35 cellular contexts compared by ENCODE assay signal in genomic region chr4:144968606-144969005, GRCh38.
"Had no signal": no experiment of that assay in that cellular context is flagged by ENCODE, and none has a peak within 500 bp of the region (broad histone marks: within the 10 kb centered on the region; RNA-seq: fewer than 3 reads in every experiment).

No MANE protein-coding gene starts in this region.

- H3K4me1 ChIP-seq: ascending aorta, esophagus squamous epithelium, gastroesophageal sphincter, heart right ventricle had no signal

- FAIRE-seq: colon, endometrium, endothelial cell of umbilical vein had no signal

- H3K4me1 Mint-ChIP-seq: activated B cell treated with CpG ODN at 0.5 μM for 24 hours, T-helper 17 cell had no signal

- H3K9me3 ChIP-seq: ascending aorta, esophagus squamous epithelium, gastroesophageal sphincter had no signal

- H3K36me3 ChIP-seq: ascending aorta, brain microvascular endothelial cell, esophagus squamous epithelium, gastroesophageal sphincter, heart right ventricle, WERI-Rb-1 had no signal

- ATAC-seq: activated CD4-positive, CD25-positive, alpha-beta regulatory T cell treated with anti-CD3 and anti-CD28 coated beads, Interleukin-2, amount 50 U/mL, for 24 hours; activated CD8-positive, alpha-beta T cell treated with anti-CD3 and anti-CD28 coated beads for 36 hours; activated naive CD4-positive, alpha-beta T cell treated with anti-CD3 and anti-CD28 coated beads, Interleukin-2, amount 50 U/mL, for 72 hours; effector memory CD8-positive, alpha-beta T cell; gastroesophageal sphincter; heart right ventricle; T-helper 17 cell had no signal

- H3K4me3 ChIP-seq: ascending aorta, esophagus squamous epithelium, gastroesophageal sphincter, heart right ventricle had no signal

- DNase-seq: activated B cell treated with CpG ODN at 0.5 μM for 24 hours; activated CD4-positive, alpha-beta T cell treated with anti-CD3 and anti-CD28 coated beads for 48 hours; activated CD4-positive, alpha-beta T cell treated with anti-CD3 and anti-CD28 coated beads, Interleukin-2, amount 50 U/mL, for 1 hour; activated CD4-positive, alpha-beta T cell treated with anti-CD3 and anti-CD28 coated beads, Interleukin-2, amount 50 U/mL, for 48 hours; activated CD8-positive, alpha-beta memory T cell treated with anti-CD3 and anti-CD28 coated beads for 24 hours; activated CD8-positive, alpha-beta T cell treated with anti-CD3 and anti-CD28 coated beads for 36 hours; activated effector memory CD4-positive, alpha-beta T cell treated with anti-CD3 and anti-CD28 coated beads, Interleukin-2, amount 50 U/mL, for 16 hours; activated naive CD4-positive, alpha-beta T cell treated with anti-CD3 and anti-CD28 coated beads for 36 hours; activated naive CD8-positive, alpha-beta T cell treated with anti-CD3 and anti-CD28 coated beads, Interleukin-2, amount 10 ng/mL, durations not matched to agents 7 days and 5 days; activated T-cell treated with anti-CD3 and anti-CD28 coated beads, Interleukin-2, amount 50 U/mL, for 1 hour; activated T-cell treated with anti-CD3 and anti-CD28 coated beads, Interleukin-2, amount 50 U/mL, for 48 hours; brain microvascular endothelial cell; caudate nucleus; cortex of kidney; dermis blood vessel endothelial cell; effector CD4-positive, alpha-beta T cell; effector memory CD8-positive, alpha-beta T cell; esophagus squamous epithelium; foreskin melanocyte; heart right ventricle; T-helper 1 cell; T-helper 17 cell; T1000; WERI-Rb-1 had no signal

- H3K27me3 Mint-ChIP-seq: activated CD8-positive, alpha-beta T cell treated with anti-CD3 and anti-CD28 coated beads for 36 hours; activated naive CD8-positive, alpha-beta T cell treated with anti-CD3 and anti-CD28 coated beads, Interleukin-2, amount 10 ng/mL, durations not matched to agents 7 days and 5 days; effector memory CD8-positive, alpha-beta T cell; T-helper 17 cell had no signal

- H3K4me3 Mint-ChIP-seq: activated B cell treated with CpG ODN at 0.5 μM for 24 hours; activated CD8-positive, alpha-beta T cell treated with anti-CD3 and anti-CD28 coated beads for 36 hours; activated naive CD4-positive, alpha-beta T cell treated with anti-CD3 and anti-CD28 coated beads for 36 hours; activated naive CD8-positive, alpha-beta T cell treated with anti-CD3 and anti-CD28 coated beads, Interleukin-2, amount 10 ng/mL, durations not matched to agents 7 days and 5 days; activated T-helper 1 cell treated with anti-CD3 and anti-CD28 coated beads, Interleukin-12 subunit alpha, Interleukin-12 subunit beta, Interleukin-2, Interleukin-4 antibody, amounts not matched to agents 30 ng/mL and 10 ng/mL and 1 ng/mL, durations not matched to agents 14 hours and 24 hours and 36 hours; effector memory CD8-positive, alpha-beta T cell; T-helper 17 cell; T-helper 2 cell treated with Interferon-gamma antibody and Interleukin-4, amounts not matched to agents 5 μg/mL and 100 μg/mL, for 36 hours had no signal

- H3K36me3 Mint-ChIP-seq: activated naive CD4-positive, alpha-beta T cell treated with anti-CD3 and anti-CD28 coated beads, Interleukin-2, amount 50 U/mL, for 72 hours; activated naive CD8-positive, alpha-beta T cell treated with anti-CD3 and anti-CD28 coated beads, Interleukin-2, amount 10 ng/mL, durations not matched to agents 7 days and 5 days had no signal

- H3K27me3 ChIP-seq: ascending aorta, brain microvascular endothelial cell, esophagus squamous epithelium, gastroesophageal sphincter, heart right ventricle had no signal

- H3K9me3 Mint-ChIP-seq: activated B cell treated with CpG ODN at 0.5 μM for 24 hours; activated CD8-positive, alpha-beta T cell treated with anti-CD3 and anti-CD28 coated beads for 36 hours; activated naive CD4-positive, alpha-beta T cell treated with anti-CD3 and anti-CD28 coated beads for 36 hours; activated naive CD4-positive, alpha-beta T cell treated with anti-CD3 and anti-CD28 coated beads, Interleukin-2, amount 50 U/mL, for 72 hours; activated T-helper 2 cell treated with anti-CD3 and anti-CD28 coated beads, Interferon-gamma antibody, Interleukin-2, Interleukin-4, amounts not matched to agents 10 μg/mL and 5 μg/mL and 100 μg/mL, durations not matched to agents 14 hours and 24 hours and 36 hours; effector memory CD8-positive, alpha-beta T cell; T-helper 2 cell treated with Interferon-gamma antibody and Interleukin-4, amounts not matched to agents 5 μg/mL and 100 μg/mL, for 36 hours had no signal

- H3K27ac Mint-ChIP-seq: activated B cell treated with CpG ODN at 0.5 μM for 24 hours; activated CD8-positive, alpha-beta T cell treated with anti-CD3 and anti-CD28 coated beads for 36 hours; activated naive CD4-positive, alpha-beta T cell treated with anti-CD3 and anti-CD28 coated beads for 36 hours; activated naive CD4-positive, alpha-beta T cell treated with anti-CD3 and anti-CD28 coated beads, Interleukin-2, amount 50 U/mL, for 72 hours; activated naive CD8-positive, alpha-beta T cell treated with anti-CD3 and anti-CD28 coated beads, Interleukin-2, amount 10 ng/mL, durations not matched to agents 7 days and 5 days; activated T-helper 1 cell treated with anti-CD3 and anti-CD28 coated beads, Interleukin-12 subunit alpha, Interleukin-12 subunit beta, Interleukin-2, Interleukin-4 antibody, amounts not matched to agents 30 ng/mL and 10 ng/mL and 1 ng/mL, durations not matched to agents 14 hours and 24 hours and 36 hours; activated T-helper 2 cell treated with anti-CD3 and anti-CD28 coated beads, Interferon-gamma antibody, Interleukin-2, Interleukin-4, amounts not matched to agents 10 μg/mL and 5 μg/mL and 100 μg/mL, durations not matched to agents 14 hours and 24 hours and 36 hours; effector memory CD8-positive, alpha-beta T cell; T-helper 17 cell; T-helper 2 cell treated with Interferon-gamma antibody and Interleukin-4, amounts not matched to agents 5 μg/mL and 100 μg/mL, for 36 hours had no signal

- H3K27ac ChIP-seq: ascending aorta, brain microvascular endothelial cell, epithelial cell of prostate, esophagus squamous epithelium, gastroesophageal sphincter, heart right ventricle, WERI-Rb-1 had no signal
